In the genomic region with DNA sequence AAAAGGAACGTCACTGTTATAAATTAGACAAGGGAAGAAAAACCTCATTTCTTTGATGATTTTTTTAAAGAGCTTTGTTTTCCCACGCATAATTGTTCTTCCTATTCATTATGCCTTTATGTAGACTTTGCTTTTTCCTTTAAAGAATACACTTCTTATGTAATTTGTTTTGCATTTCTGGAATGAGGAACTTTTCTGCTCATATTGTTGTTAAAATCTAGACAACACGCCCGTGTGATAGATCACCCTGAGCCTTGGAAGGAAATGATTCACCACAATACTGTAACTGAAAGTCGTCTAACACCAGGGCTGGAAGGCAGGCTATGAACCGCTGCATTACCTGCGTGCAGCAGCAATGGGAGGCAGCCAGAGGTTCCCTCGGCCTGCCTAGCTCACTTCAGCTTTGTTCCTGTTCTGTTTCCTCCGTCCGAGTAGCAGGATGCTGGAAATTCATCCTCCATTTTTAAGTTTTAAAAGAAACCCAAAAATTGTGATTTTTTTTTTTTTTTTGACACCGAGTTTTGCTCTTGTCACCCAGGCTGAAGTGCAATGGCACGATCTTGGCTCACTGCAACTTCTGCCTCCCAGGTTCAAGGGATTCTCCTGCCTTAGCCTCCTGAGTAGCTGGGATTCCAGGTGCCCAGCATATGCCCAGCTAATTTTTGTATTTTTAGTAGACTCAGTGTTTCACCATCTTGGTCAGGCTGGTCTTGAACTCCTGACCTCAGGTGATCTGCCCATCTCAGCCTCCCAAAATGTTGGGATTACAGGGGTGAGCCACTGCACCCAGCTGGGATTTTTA, we compare ENCODE assay signal across 1 cellular context.
TF ChIP-seq lines count a peak whose summit lies in the region.

No MANE protein-coding gene starts in this region.

TF ChIP-seq in IMR-90, 13 proteins besides CTCF, POLR2A, EP300 and RAD21:
- TF ChIP-seq MAFK (IDR thresholded peaks at IDR 0.05; ENCODE audit: low read depth, low read length) (no peak), FOS (IDR thresholded peaks at IDR 0.05; ENCODE audit: low read depth, low read length) (peak; percentile 31; the same call in 1 of the 2 replicates), CHD1 (IDR thresholded peaks at IDR 0.05; ENCODE audit: low read depth, low read length) (no peak), RCOR1 (IDR thresholded peaks at IDR 0.05; ENCODE audit: insufficient replicate concordance, low read length) (no peak)
TF ChIP-seq in IMR-90: peak in this region for 1.
